In the genomic region with DNA sequence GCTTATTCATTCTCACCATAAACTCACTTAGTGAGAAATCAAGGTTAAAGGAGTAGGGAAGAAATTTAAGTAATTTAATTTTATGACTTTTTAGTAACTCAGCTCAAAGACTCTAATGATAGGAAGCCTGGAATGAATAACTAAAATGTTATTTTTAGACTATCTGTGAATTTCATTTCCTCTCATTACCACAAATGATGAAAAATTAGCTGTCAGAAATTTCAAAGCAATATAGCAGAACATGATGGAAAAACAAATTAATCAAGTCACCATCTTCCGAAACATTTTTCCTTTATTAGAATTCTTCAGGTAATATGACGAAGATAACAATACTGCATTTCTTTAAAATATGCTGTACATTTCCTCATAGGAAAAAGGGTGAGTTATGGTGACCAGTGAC, we compare ENCODE assay signal across 21 cellular contexts.
"Had no signal": no experiment of that assay in that cellular context is flagged by ENCODE, and none has a peak within 500 bp of the region (broad histone marks: within the 10 kb centered on the region; RNA-seq: fewer than 3 reads in every experiment).

No MANE protein-coding gene starts in this region.

- H3K36me3 Mint-ChIP-seq: immature natural killer cell; stimulated activated memory B cell treated with anti-CD40 and anti-IgM and Interleukin-4, amounts not matched to agents 10 μg/mL and 1 μg/mL and 100 μg/mL, for 72 hours had no signal

- H3K27me3 ChIP-seq: tibial artery had no signal

- H3K9me3 ChIP-seq: gastrocnemius medialis, left ventricle myocardium inferior, lower lobe of right lung, neutrophil, psoas muscle, right lobe of liver, tibial artery had no signal

- H3K27me3 Mint-ChIP-seq: stimulated activated memory B cell treated with anti-CD40 and anti-IgM and Interleukin-4, amounts not matched to agents 10 μg/mL and 1 μg/mL and 100 μg/mL, for 72 hours had no signal

- H3K27ac Mint-ChIP-seq: immature natural killer cell; nephron progenitor cell; stimulated activated memory B cell treated with anti-CD40 and anti-IgM and Interleukin-4, amounts not matched to agents 10 μg/mL and 1 μg/mL and 100 μg/mL, for 72 hours; stimulated activated naive CD8-positive, alpha-beta T cell treated with anti-CD3 and anti-CD28 coated beads, Interleukin-15, Interleukin-2, amounts not matched to agents 100 ng/mL and 50 ng/mL, for 24 hours had no signal

- H3K9me3 Mint-ChIP-seq: nephron progenitor cell; stimulated activated memory B cell treated with anti-CD40 and anti-IgM and Interleukin-4, amounts not matched to agents 10 μg/mL and 1 μg/mL and 100 μg/mL, for 72 hours; stimulated activated naive CD8-positive, alpha-beta T cell treated with anti-CD3 and anti-CD28 coated beads, Interleukin-15, Interleukin-2, amounts not matched to agents 100 ng/mL and 50 ng/mL, for 24 hours had no signal

- H3K4me3 Mint-ChIP-seq: immature natural killer cell; stimulated activated memory B cell treated with anti-CD40 and anti-IgM and Interleukin-4, amounts not matched to agents 10 μg/mL and 1 μg/mL and 100 μg/mL, for 72 hours; stimulated activated naive CD8-positive, alpha-beta T cell treated with anti-CD3 and anti-CD28 coated beads, Interleukin-15, Interleukin-2, amounts not matched to agents 100 ng/mL and 50 ng/mL, for 24 hours had no signal

- H3K4me3 ChIP-seq: gastrocnemius medialis, left ventricle myocardium inferior, lower lobe of right lung, psoas muscle, right lobe of liver, tibial artery had no signal

- DNase-seq: effector memory CD4-positive, alpha-beta T cell; gastrocnemius medialis; glutamatergic neuron; immature natural killer cell; left cardiac atrium; left ventricle myocardium inferior; lower lobe of right lung; mesenchymal stem cell; midbrain; nephron progenitor cell; psoas muscle; retina; right lobe of liver; stimulated activated CD4-positive, alpha-beta T cell treated with anti-CD3 and anti-CD28 coated beads, Interleukin-15, amount 100 ng/mL, for 24 hours; stimulated activated CD4-positive, alpha-beta T cell treated with anti-CD3 and anti-CD28 coated beads, Interleukin-1b, Interleukin-23, amount 100 ng/mL, for 48 hours; stimulated activated CD4-positive, alpha-beta T cell treated with anti-CD3 and anti-CD28 coated beads, Interleukin-4, amount 100 ng/mL, for 24 hours; tibial artery had no signal

- H3K27ac ChIP-seq: gastrocnemius medialis, left ventricle myocardium inferior, lower lobe of right lung, neutrophil, psoas muscle, right lobe of liver, tibial artery had no signal

- ATAC-seq: esophagus mucosa; gastrocnemius medialis; left cardiac atrium; lower lobe of right lung; psoas muscle; right lobe of liver; stimulated activated memory B cell treated with anti-CD40 and anti-IgM and Interleukin-4, amounts not matched to agents 10 μg/mL and 1 μg/mL and 100 μg/mL, for 72 hours had no signal

- H3K36me3 ChIP-seq: gastrocnemius medialis, left ventricle myocardium inferior, lower lobe of right lung, neutrophil, right lobe of liver, tibial artery had no signal
